Comparison of ENCODE assay signal across 7 cellular contexts in the genomic region with DNA sequence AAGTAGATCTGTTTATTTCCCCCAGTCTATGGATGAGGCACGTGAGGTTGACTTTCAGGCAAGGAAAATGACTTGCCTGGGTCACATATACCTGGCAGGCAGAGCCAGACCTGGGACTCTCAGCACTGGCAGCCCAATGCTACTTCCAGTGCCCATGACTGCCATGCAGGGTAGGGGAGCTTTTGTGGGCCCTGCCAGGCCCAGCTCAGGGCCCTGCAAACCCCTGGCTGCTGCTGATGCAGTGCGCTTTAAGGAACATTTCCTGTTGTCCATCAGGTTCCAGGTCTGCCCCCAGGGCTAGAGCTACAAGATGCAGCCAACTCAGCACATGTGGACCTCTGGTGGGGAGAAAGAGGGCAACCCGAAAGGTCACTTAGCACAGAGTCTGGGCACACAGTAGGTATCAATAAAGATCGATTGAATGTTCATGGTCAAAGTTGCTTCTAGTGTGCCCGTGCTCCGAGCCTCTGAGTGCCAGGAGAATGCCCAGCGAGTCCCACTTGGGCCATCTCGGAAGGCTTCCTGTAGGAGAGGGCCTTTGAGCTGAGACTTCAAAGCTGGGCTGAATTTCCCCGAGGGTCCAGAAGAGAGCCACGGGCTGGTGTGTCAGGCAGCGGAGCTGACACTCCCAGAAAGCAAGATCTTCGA. TPM values are rescaled to one million over a fixed set of nuclear protein-coding genes. Genes with fewer than 3 reads are reported as not detected.
DNase-seq lines count a peak whose midpoint lies in the region; ATAC-seq and TF ChIP-seq lines count a peak whose summit lies in the region.

No MANE protein-coding gene starts in this region.

- H3K27me3 Mint-ChIP-seq in glutamatergic neuron (ENCODE audit: unreplicated experiment), result peaks cover 34% of the 10 kb centered on the region

- peaks cover 3% of the 10 kb centered on the region for H3K9me3 Mint-ChIP-seq in glutamatergic neuron (ENCODE audit: unreplicated experiment)

- peak; percentile 54 for DNase-seq in H7
- no peak for DNase-seq in glutamatergic neuron
- peak; percentile 46 for DNase-seq in stimulated activated CD8-positive, alpha-beta memory T cell treated with anti-CD3 and anti-CD28 coated beads, Interleukin-4, amount 100 ng/mL, for 48 hours

- peak overlapping the region; percentile 41; the same call in 1 of the 2 replicates for H3K4me3 ChIP-seq in H7 (ENCODE audit: insufficient read depth, low read depth, low read length)

- ATAC-seq in GM19395 (IDR thresholded peaks at IDR 0.05; ENCODE audit: unreplicated experiment) (no peak), HG03457 (IDR thresholded peaks at IDR 0.05; ENCODE audit: unreplicated experiment) (no peak), HG02623 (IDR thresholded peaks at IDR 0.05; ENCODE audit: unreplicated experiment) (no peak)

- H3K4me3 Mint-ChIP-seq in glutamatergic neuron (ENCODE audit: unreplicated experiment), result peak overlapping the region; percentile 83

- peaks cover 55% of the 10 kb centered on the region for H3K27me3 ChIP-seq in H7 (ENCODE audit: control insufficient read depth, insufficient read depth, low read length)

- no peaks in the 10 kb centered on the region for H3K36me3 Mint-ChIP-seq in glutamatergic neuron (ENCODE audit: unreplicated experiment)

- no peaks in the 10 kb centered on the region for H3K36me3 ChIP-seq in H7 (replicated peaks; ENCODE audit: control insufficient read depth, insufficient read depth, low read length)

- no peak overlapping the region for H3K27ac Mint-ChIP-seq in glutamatergic neuron (ENCODE audit: unreplicated experiment)

- no peaks in the 10 kb centered on the region for H3K4me1 Mint-ChIP-seq in glutamatergic neuron (ENCODE audit: low read depth, unreplicated experiment)

- H3K27ac ChIP-seq in VCaP, result peak overlapping the region; percentile 19; the same call in 1 of the 2 replicates

- TF ChIP-seq CTCF in VCaP (conservative IDR thresholded peaks at IDR 0.05) (no peak), glutamatergic neuron (IDR thresholded peaks at IDR 0.05; ENCODE audit: partially characterized antibody, unreplicated experiment) (no peak)

RNA-seq across cellular contexts. Expression of a gene that starts 0.5 kb away (rescaled TPM):
- not detected in 2 replicates for total RNA-seq in H7 (2014; rRNA removed; shearing (Covaris generic))
- not detected for total RNA-seq in glutamatergic neuron (ENCODE audit: unreplicated experiment)

RNA-seq across cellular contexts. Expression of a gene that starts 38.6 kb away (rescaled TPM):
- 13.9 and 16.3 TPM in 2 replicates for total RNA-seq in H7 (2014; rRNA removed; shearing (Covaris generic))
- 30.7 TPM for total RNA-seq in glutamatergic neuron (ENCODE audit: unreplicated experiment)
